13 cellular contexts compared by ENCODE assay signal in the genomic region with DNA sequence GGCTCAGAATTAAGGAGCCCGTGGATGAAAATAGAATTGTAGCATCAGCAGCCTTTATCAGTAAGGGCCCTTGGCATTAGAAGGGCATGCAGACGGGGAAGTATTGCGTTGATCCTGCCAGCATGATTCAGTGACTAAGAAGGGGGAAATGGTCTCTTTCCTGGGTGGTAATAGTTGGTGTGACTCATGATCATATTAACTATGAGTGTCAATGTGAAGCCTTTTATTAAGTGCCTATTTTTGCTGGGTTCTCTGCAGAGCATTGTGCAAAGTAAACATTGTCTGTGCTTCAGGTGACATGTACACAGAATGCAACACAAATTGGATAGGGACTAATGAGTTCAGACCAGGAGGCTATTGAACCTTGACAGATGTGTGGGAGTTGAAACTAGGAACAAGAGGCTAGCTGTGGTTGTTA. TPM values are rescaled to one million over a fixed set of nuclear protein-coding genes. Genes with fewer than 3 reads are reported as not detected.
DNase-seq lines count a peak whose midpoint lies in the region; ATAC-seq and TF ChIP-seq lines count a peak whose summit lies in the region.
"Had no signal": no experiment of that assay in that cellular context is flagged by ENCODE, and none has a peak within 500 bp of the region (broad histone marks: within the 10 kb centered on the region; RNA-seq: fewer than 3 reads in every experiment).

No MANE protein-coding gene starts in this region.

- H3K27me3 Mint-ChIP-seq in chondrocyte (ENCODE audit: low read depth) (no peaks in the 10 kb centered on the region), nephron progenitor cell (ENCODE audit: low read depth, poor library complexity) (no peaks in the 10 kb centered on the region)
- peaks cover 0 to 16% (median 10%) of the 10 kb centered on the region in 5 donors for H3K27me3 Mint-ChIP-seq in naive thymus-derived CD4-positive, alpha-beta T cell

- CTCF ChIA-PET in naive thymus-derived CD4-positive, alpha-beta T cell (lab: Charles Lee) = no interaction called here

- H3K27ac Mint-ChIP-seq in chondrocyte (ENCODE audit: unreplicated experiment) (peak overlapping the region; percentile 42), nephron progenitor cell (no peak overlapping the region)
- H3K27ac Mint-ChIP-seq in naive thymus-derived CD4-positive, alpha-beta T cell = no peak overlapping the region
- H3K27ac Mint-ChIP-seq: CD8-positive, alpha-beta memory T cell had no signal

- peaks cover 0 to 19% (median 0%) of the 10 kb centered on the region in 3 experiments for H3K9me3 ChIP-seq in naive thymus-derived CD4-positive, alpha-beta T cell (ENCODE audit: control insufficient read depth in 2 of 3, low read length in 3 of 3)

- H3K9me3 Mint-ChIP-seq in chondrocyte (ENCODE audit: low read depth) (peaks cover 28% of the 10 kb centered on the region), nephron progenitor cell (peaks cover 57% of the 10 kb centered on the region)
- peaks cover 6 to 47% (median 18%) of the 10 kb centered on the region in 11 donors for H3K9me3 Mint-ChIP-seq in naive thymus-derived CD4-positive, alpha-beta T cell

- H3K27me3 ChIP-seq in naive thymus-derived CD4-positive, alpha-beta T cell (ENCODE audit: control insufficient read depth in 2 of 2, insufficient read depth in 2 of 2, low read length in 2 of 2) = no peaks in the 10 kb centered on the region
- H3K27me3 ChIP-seq: tibial artery had no signal

- ATAC-seq in naive thymus-derived CD4-positive, alpha-beta T cell = peak; percentile 72

- peaks cover 32% of the 10 kb centered on the region for H3K4me1 Mint-ChIP-seq in chondrocyte (ENCODE audit: low read depth)
- no peaks in the 10 kb centered on the region for H3K4me1 Mint-ChIP-seq in naive thymus-derived CD4-positive, alpha-beta T cell
- H3K4me1 Mint-ChIP-seq in nephron progenitor cell = peaks cover 10% of the 10 kb centered on the region
- H3K4me1 Mint-ChIP-seq: CD8-positive, alpha-beta memory T cell had no signal

- POLR2A ChIA-PET in naive thymus-derived CD4-positive, alpha-beta T cell (lab: Charles Lee) = no interaction called here

- intact Hi-C loops in naive thymus-derived CD4-positive, alpha-beta T cell (cut with micrococcal nuclease) = no loop called here

- H3K4me3 Mint-ChIP-seq in chondrocyte (ENCODE audit: unreplicated experiment) = no peak overlapping the region
- no peak overlapping the region for H3K4me3 Mint-ChIP-seq in naive thymus-derived CD4-positive, alpha-beta T cell
- no peak overlapping the region for H3K4me3 Mint-ChIP-seq in nephron progenitor cell
- H3K4me3 Mint-ChIP-seq: CD8-positive, alpha-beta memory T cell had no signal

- H3K4me1 ChIP-seq in naive thymus-derived CD4-positive, alpha-beta T cell (ENCODE audit: control insufficient read depth in 2 of 2, insufficient read depth in 2 of 2, low read length in 2 of 2) = no peaks in the 10 kb centered on the region

- DNase-seq in GM03348 (ENCODE audit: low spot score) (peak; percentile 44), M059J (ENCODE audit: low read depth) (peak; percentile 81), chondrocyte (ENCODE audit: low spot score) (no peak), germinal center (ENCODE audit: low spot score) (no peak), nephron progenitor cell (no peak), epidermal melanocyte (ENCODE audit: insufficient read length, low spot score) (no peak)
- no peak for DNase-seq in naive thymus-derived CD4-positive, alpha-beta T cell
- DNase-seq in stimulated activated naive CD4-positive, alpha-beta T cell (lab: John Stamatoyannopoulos, UW) = no peak
- DNase-seq: activated CD4-positive, alpha-beta T cell treated with anti-CD3 and anti-CD28 coated beads for 4 hours; CD8-positive, alpha-beta memory T cell; NCI-H2227 treated with DMSO at 0.1 percent for 48 hours; retina; tibial artery had no signal

- no peaks in the 10 kb centered on the region for H3K36me3 ChIP-seq in naive thymus-derived CD4-positive, alpha-beta T cell (ENCODE audit: control insufficient read depth in 2 of 3, insufficient read depth in 3 of 3, low read length in 3 of 3)
- H3K36me3 ChIP-seq: tibial artery had no signal

- H3K27ac ChIP-seq in naive thymus-derived CD4-positive, alpha-beta T cell (ENCODE audit: low read depth, low read length) = no peak overlapping the region
- H3K27ac ChIP-seq: tibial artery had no signal

- H3K36me3 Mint-ChIP-seq in chondrocyte (ENCODE audit: low read depth) = peaks cover 15% of the 10 kb centered on the region
- H3K36me3 Mint-ChIP-seq in naive thymus-derived CD4-positive, alpha-beta T cell = peaks cover 0 to 8% (median 5%) of the 10 kb centered on the region in 5 donors
- peaks cover 8% of the 10 kb centered on the region for H3K36me3 Mint-ChIP-seq in nephron progenitor cell (ENCODE audit: low read depth)
- H3K36me3 Mint-ChIP-seq: CD8-positive, alpha-beta memory T cell had no signal

- TF ChIP-seq CTCF in chondrocyte (IDR thresholded peaks at IDR 0.05) (no peak), nephron progenitor cell (IDR thresholded peaks at IDR 0.05) (no peak)

- H3K4me3 ChIP-seq in naive thymus-derived CD4-positive, alpha-beta T cell (ENCODE audit: low read length) = no peak overlapping the region
- H3K4me3 ChIP-seq: tibial artery had no signal

RNA-seq across cellular contexts. Expression of a gene that starts 24.5 kb away (rescaled TPM):
- not detected in 2 replicates for total RNA-seq in M059J (2014; rRNA removed; shearing (Covaris generic))
- not detected in 3 replicates for total RNA-seq in chondrocyte
- total RNA-seq in naive thymus-derived CD4-positive, alpha-beta T cell = under 1 TPM in 1 of 5 experiments, not detected in 4; 0.93 TPM
- polyA plus RNA-seq in naive thymus-derived CD4-positive, alpha-beta T cell = not detected
- total RNA-seq: CD8-positive, alpha-beta memory T cell had no signal
- polyA plus RNA-seq: CD8-positive, alpha-beta memory T cell had no signal

RNA-seq across cellular contexts. Expression of a gene that starts 54.9 kb away (rescaled TPM):
- 1.7 and 2.5 TPM in 2 replicates for total RNA-seq in M059J (2014; rRNA removed; shearing (Covaris generic))
- 2.2 to 5.4 TPM (median 2.3 TPM) in 3 replicates for total RNA-seq in chondrocyte
- total RNA-seq in naive thymus-derived CD4-positive, alpha-beta T cell = not detected
- polyA plus RNA-seq in naive thymus-derived CD4-positive, alpha-beta T cell = not detected
- total RNA-seq: CD8-positive, alpha-beta memory T cell had no signal
- polyA plus RNA-seq: CD8-positive, alpha-beta memory T cell had no signal

RNA-seq across cellular contexts. Expression of a gene that starts 58.7 kb away (rescaled TPM):
- total RNA-seq in M059J (2014; rRNA removed; shearing (Covaris generic)) = not detected in 2 replicates
- not detected in 3 replicates for total RNA-seq in chondrocyte
- total RNA-seq in naive thymus-derived CD4-positive, alpha-beta T cell = not detected
- polyA plus RNA-seq in naive thymus-derived CD4-positive, alpha-beta T cell = not detected
- total RNA-seq: CD8-positive, alpha-beta memory T cell had no signal
- polyA plus RNA-seq: CD8-positive, alpha-beta memory T cell had no signal

Comparison
In these comparisons a context has a peak if more than half of its experiments do, and no peak if none do; other contexts are left out.
1. DNase-seq: peak in GM03348 (single experiment) and M059J (single experiment); none in chondrocyte (single experiment), naive thymus-derived CD4-positive, alpha-beta T cell (0 of 9), germinal center (single experiment), nephron progenitor cell (single experiment), epidermal melanocyte (single experiment) and stimulated activated naive CD4-positive, alpha-beta T cell (0 of 6).